Comparison of ENCODE assay signal across 8 cellular contexts in the genomic region with DNA sequence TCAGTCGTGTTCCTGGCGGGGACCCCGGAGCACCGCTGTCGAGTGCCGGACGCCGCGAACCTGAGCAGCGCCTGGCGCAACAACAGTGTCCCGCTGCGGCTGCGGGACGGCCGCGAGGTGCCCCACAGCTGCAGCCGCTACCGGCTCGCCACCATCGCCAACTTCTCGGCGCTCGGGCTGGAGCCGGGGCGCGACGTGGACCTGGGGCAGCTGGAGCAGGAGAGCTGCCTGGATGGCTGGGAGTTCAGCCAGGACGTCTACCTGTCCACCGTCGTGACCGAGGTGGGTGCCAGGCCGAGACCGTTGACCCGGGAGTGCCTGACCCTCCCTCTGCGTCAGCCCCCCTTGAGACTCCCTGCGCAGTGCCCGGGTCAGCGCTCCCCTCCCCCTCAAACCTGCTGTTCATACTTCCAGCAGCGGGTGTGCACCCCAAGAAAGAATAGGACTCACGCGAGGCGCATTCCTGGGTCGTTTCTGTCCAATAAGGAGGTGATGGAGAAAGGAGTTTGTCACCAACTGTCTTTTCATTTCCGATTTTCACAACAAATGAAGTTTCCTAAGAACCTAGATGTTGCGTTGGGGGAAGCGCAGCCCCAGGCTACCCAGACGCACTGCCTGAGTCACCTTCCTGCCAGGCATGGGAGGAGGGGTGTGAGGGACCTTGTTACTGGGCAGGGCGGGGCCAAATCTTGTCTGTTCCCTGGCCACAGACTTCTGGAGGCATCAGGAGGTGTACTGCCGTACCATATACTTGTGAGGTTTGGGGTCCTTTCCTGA. TPM values are rescaled to one million over a fixed set of nuclear protein-coding genes. Genes with fewer than 3 reads are reported as not detected.
DNase-seq lines count a peak whose midpoint lies in the region; ATAC-seq and TF ChIP-seq lines count a peak whose summit lies in the region.

No MANE protein-coding gene starts in this region.

- H3K79me2 ChIP-seq in SU-DHL-6 (ENCODE audit: insufficient read depth, low read length), result no peaks in the 10 kb centered on the region

- H4K20me1 ChIP-seq in SU-DHL-6 (ENCODE audit: low read depth, low read length), result no peaks in the 10 kb centered on the region

- no peak for TF ChIP-seq POLR2A in GM18505 (IDR thresholded peaks at IDR 0.05; ENCODE audit: borderline replicate concordance, extremely low read depth, insufficient read depth, insufficient read length)
- TF ChIP-seq POLR2A in gastrocnemius medialis (IDR thresholded peaks at IDR 0.05), result peak; percentile 48 to 51

- H3K27ac Mint-ChIP-seq in activated naive CD8-positive, alpha-beta T cell treated with anti-CD3 and anti-CD28 coated beads, Interleukin-2, amount 50 U/mL, for 24 hours, result peak overlapping the region; percentile 95

- H3K4me2 ChIP-seq in SU-DHL-6 (ENCODE audit: low read depth, low read length, poor library complexity, severe bottlenecking), result peak overlapping the region; percentile 69

- H3K4me1 ChIP-seq in right atrium auricular region (peaks cover 0 to 34% of the 10 kb centered on the region in 2 donors), gastrocnemius medialis (peaks cover 38 to 45% of the 10 kb centered on the region in 2 donors)

- peak overlapping the region; percentile 88 for H2AFZ ChIP-seq in SU-DHL-6 (ENCODE audit: low read depth, low read length, severe bottlenecking)

- POLR2A ChIA-PET in HEK293T (lab: Yijun Ruan, JAX), result interaction anchor here (0.7 to 2.8 kb wide), 18 partner anchors 9 to 951 kb away, joined by 3 to 57 read pairs (median 8); a partner anchor contains a TSS

- H3K4me1 Mint-ChIP-seq in activated naive CD8-positive, alpha-beta T cell treated with anti-CD3 and anti-CD28 coated beads, Interleukin-2, amount 50 U/mL, for 24 hours, result peaks cover 34% of the 10 kb centered on the region

- no peak overlapping the region for H3K27ac ChIP-seq in SU-DHL-6 (ENCODE audit: low read depth, low read length)
- peak overlapping the region; percentile 93 to 99 for H3K27ac ChIP-seq in right atrium auricular region
- peak overlapping the region; percentile 93 to 98 (median 96) for H3K27ac ChIP-seq in gastrocnemius medialis

- no peaks in the 10 kb centered on the region for H3K9me2 ChIP-seq in SU-DHL-6 (replicated peaks; ENCODE audit: insufficient read depth, low read length)

- TF ChIP-seq CTCF in SU-DHL-6 (IDR thresholded peaks at IDR 0.05; ENCODE audit: insufficient read depth, low read length, poor library complexity, severe bottlenecking) (no peak), right atrium auricular region (IDR thresholded peaks at IDR 0.05) (no peak), gastrocnemius medialis (IDR thresholded peaks at IDR 0.05 in 4 of 5, conservative IDR thresholded peaks at IDR 0.05 in 1 of 5) (no peak)

- H3K4me3 ChIP-seq in SU-DHL-6 (ENCODE audit: insufficient read depth, low read length, poor library complexity, severe bottlenecking) (peak overlapping the region; percentile 46), right atrium auricular region (peak overlapping the region; percentile 56 to 58), gastrocnemius medialis (peak overlapping the region; percentile 57 to 72 (median 66))

- H3K9me3 Mint-ChIP-seq in activated naive CD8-positive, alpha-beta T cell treated with anti-CD3 and anti-CD28 coated beads, Interleukin-2, amount 50 U/mL, for 24 hours, result no peaks in the 10 kb centered on the region

- DNase-seq in activated naive CD8-positive, alpha-beta T cell treated with anti-CD3 and anti-CD28 coated beads, Interleukin-2, amount 50 U/mL, for 24 hours, result peak; percentile 79
- DNase-seq in right atrium auricular region (ENCODE audit: low spot score) (peak; percentile 87), gastrocnemius medialis (peak; percentile 49 to 83), HEK293T (ENCODE audit: extremely low spot score) (no peak), NCI-H1048 (lab: John Stamatoyannopoulos, UW) (no peak)

- ATAC-seq in GM18505 (IDR thresholded peaks at IDR 0.05; ENCODE audit: unreplicated experiment), result peak; percentile 12
- ATAC-seq in HG03280 (IDR thresholded peaks at IDR 0.05; ENCODE audit: unreplicated experiment), result peak; percentile 8
- ATAC-seq in activated naive CD8-positive, alpha-beta T cell treated with anti-CD3 and anti-CD28 coated beads, Interleukin-2, amount 50 U/mL, for 24 hours, result peak; percentile 72
- ATAC-seq in gastrocnemius medialis, result peak; percentile 18 to 28

- in situ Hi-C loops in gastrocnemius medialis (cut with MboI; ENCODE audit: low sequenced_read_pairs in 4 of 4), result no loop called here

- no peaks in the 10 kb centered on the region for H3K36me3 Mint-ChIP-seq in activated naive CD8-positive, alpha-beta T cell treated with anti-CD3 and anti-CD28 coated beads, Interleukin-2, amount 50 U/mL, for 24 hours (ENCODE audit: low read depth)

- H3K4me3 Mint-ChIP-seq in activated naive CD8-positive, alpha-beta T cell treated with anti-CD3 and anti-CD28 coated beads, Interleukin-2, amount 50 U/mL, for 24 hours, result peak overlapping the region; percentile 93

- H3K27me3 ChIP-seq in SU-DHL-6 (ENCODE audit: low read length) (no peaks in the 10 kb centered on the region), right atrium auricular region (no peaks in the 10 kb centered on the region), gastrocnemius medialis (no peaks in the 10 kb centered on the region)

- no peaks in the 10 kb centered on the region for H3K27me3 Mint-ChIP-seq in activated naive CD8-positive, alpha-beta T cell treated with anti-CD3 and anti-CD28 coated beads, Interleukin-2, amount 50 U/mL, for 24 hours

- H3K9me3 ChIP-seq in SU-DHL-6 (ENCODE audit: insufficient read depth, low read length) (no peaks in the 10 kb centered on the region), right atrium auricular region (no peaks in the 10 kb centered on the region), gastrocnemius medialis (no peaks in the 10 kb centered on the region)

- H3K9ac ChIP-seq in SU-DHL-6 (ENCODE audit: low read length), result peak overlapping the region; percentile 55; the same call in 1 of the 2 replicates

- CTCF ChIA-PET in HEK293T (lab: Yijun Ruan, JAX), result interaction anchor here (1.0 kb wide), 1 partner anchor 207 kb away, joined by 3 read pairs; no protein-coding TSS in a partner anchor

- intact Hi-C loops in gastrocnemius medialis (cut with DNase I; ENCODE audit: low total_unique reads), result loop anchor here (2.0 to 5.0 kb wide), 5 partner anchors 67 to 196 kb away; a partner anchor contains a TSS

- H3F3A ChIP-seq in SU-DHL-6 (ENCODE audit: insufficient read depth), result no peaks in the 10 kb centered on the region

- H3K36me3 ChIP-seq in SU-DHL-6 (ENCODE audit: low read length), result no peaks in the 10 kb centered on the region
- H3K36me3 ChIP-seq in right atrium auricular region, result no peaks in the 10 kb centered on the region
- no peaks in the 10 kb centered on the region for H3K36me3 ChIP-seq in gastrocnemius medialis

TF ChIP-seq in HEK293T, 16 proteins besides CTCF, POLR2A, EP300 and RAD21:
- TF ChIP-seq TARDBP (IDR thresholded peaks at IDR 0.05) (no peak), HDGF (IDR thresholded peaks at IDR 0.05; ENCODE audit: borderline replicate concordance) (no peak), NFRKB (IDR thresholded peaks at IDR 0.05) (no peak)
- TF ChIP-seq, protein P1, sequence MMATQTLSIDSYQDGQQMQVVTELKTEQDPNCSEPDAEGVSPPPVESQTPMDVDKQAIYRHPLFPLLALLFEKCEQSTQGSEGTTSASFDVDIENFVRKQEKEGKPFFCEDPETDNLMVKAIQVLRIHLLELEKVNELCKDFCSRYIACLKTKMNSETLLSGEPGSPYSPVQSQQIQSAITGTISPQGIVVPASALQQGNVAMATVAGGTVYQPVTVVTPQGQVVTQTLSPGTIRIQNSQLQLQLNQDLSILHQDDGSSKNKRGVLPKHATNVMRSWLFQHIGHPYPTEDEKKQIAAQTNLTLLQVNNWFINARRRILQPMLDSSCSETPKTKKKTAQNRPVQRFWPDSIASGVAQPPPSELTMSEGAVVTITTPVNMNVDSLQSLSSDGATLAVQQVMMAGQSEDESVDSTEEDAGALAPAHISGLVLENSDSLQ (IDR thresholded peaks at IDR 0.05), result no peak

RNA-seq across cellular contexts. Expression of a gene that starts 0.7 kb away (rescaled TPM):
- total RNA-seq in right atrium auricular region, result 1 to 10 TPM; 1.5 to 2.8 TPM
- total RNA-seq in gastrocnemius medialis, result 1 to 10 TPM; 5.4 to 6.7 (median 6.2) TPM

RNA-seq across cellular contexts. Expression of a gene that starts 37.4 kb away (rescaled TPM):
- 10 to 100 TPM; 13.4 to 96.7 TPM for total RNA-seq in right atrium auricular region
- 1 to 10 TPM in 3 of 4 donors, under 1 TPM in 1; 0.66 to 8.0 (median 5.3) TPM for total RNA-seq in gastrocnemius medialis

Comparison
In these comparisons a context has a peak if more than half of its experiments do, and no peak if none do; other contexts are left out.
1. ATAC-seq: peak in every context shown above with its lines; median percentile 72 in activated naive CD8-positive, alpha-beta T cell treated with anti-CD3 and anti-CD28 coated beads, Interleukin-2, amount 50 U/mL, for 24 hours; 23 in gastrocnemius medialis; 12 in GM18505; 8 in HG03280.
2. DNase-seq: peak in activated naive CD8-positive, alpha-beta T cell treated with anti-CD3 and anti-CD28 coated beads, Interleukin-2, amount 50 U/mL, for 24 hours (single experiment), right atrium auricular region (single experiment) and gastrocnemius medialis (2 of 2); none in HEK293T (single experiment) and NCI-H1048 (single experiment).
3. Peak in every context shown above with its lines, with median percentiles within 50 percentile points of each other: H3K4me3 ChIP-seq.